17 cellular contexts compared by ENCODE assay signal in genomic region chr9:97593960-97594359, GRCh38. TPM values are rescaled to one million over a fixed set of nuclear protein-coding genes. Genes with fewer than 3 reads are reported as not detected.
DNase-seq lines count a peak whose midpoint lies in the region; ATAC-seq lines count a peak whose summit lies in the region.
"Had no signal": no experiment of that assay in that cellular context is flagged by ENCODE, and none has a peak within 500 bp of the region (broad histone marks: within the 10 kb centered on the region; RNA-seq: fewer than 3 reads in every experiment).

No MANE protein-coding gene starts in this region.

- ATAC-seq in stimulated activated memory B cell treated with anti-CD40 and anti-IgM and Interleukin-4, amounts not matched to agents 10 μg/mL and 1 μg/mL and 100 μg/mL, for 72 hours: no peak

- DNase-seq in DMS79 treated with DMSO at 0.1 percent for 48 hours (lab: John Stamatoyannopoulos, UW) (peak; percentile 23), NCI-H1436 treated with DMSO at 0.1 percent for 48 hours (lab: John Stamatoyannopoulos, UW) (peak; percentile 14), trophoblast cell (no peak), NCI-H774 (lab: John Stamatoyannopoulos, UW) (no peak)
- no peak for DNase-seq in activated effector memory CD4-positive, alpha-beta T cell treated with anti-CD3 and anti-CD28 coated beads, Interleukin-2, amount 50 U/mL, for 16 hours
- DNase-seq in activated naive CD4-positive, alpha-beta T cell treated with anti-CD3 and anti-CD28 coated beads, Interleukin-2, amount 50 U/mL, for 16 hours: no peak
- DNase-seq: activated CD4-positive, alpha-beta memory T cell treated with anti-CD3 and anti-CD28 coated beads, Interleukin-2, amount 10 ng/mL, durations not matched to agents 7 days and 5 days; activated gamma-delta T cell treated with Interleukin-2 at 50 U/mL for 16 hours; CD4-positive, alpha-beta memory T cell; central memory CD4-positive, alpha-beta T cell; glutamatergic neuron; H7; kidney glomerular epithelial cell; stimulated activated CD4-positive, alpha-beta T cell treated with anti-CD3 and anti-CD28 coated beads, Interleukin-4, amount 100 ng/mL, for 4 hours; stimulated activated naive CD4-positive, alpha-beta T cell had no signal

- no peak overlapping the region for H4K12ac ChIP-seq in trophoblast cell (ENCODE audit: low read depth, low read length)

- H3K9ac ChIP-seq in trophoblast cell (ENCODE audit: low read length): no peak overlapping the region

- WGBS in trophoblast cell (ENCODE audit: extremely low coverage, insufficient coverage, insufficient read length): no CpG with 5 or more reads among the region's 4 CpGs

- H3K79me2 ChIP-seq in trophoblast cell (ENCODE audit: control insufficient read depth, insufficient read depth, low read length, poor library complexity): no peaks in the 10 kb centered on the region

- H3K18ac ChIP-seq in trophoblast cell (ENCODE audit: low read length): no peak overlapping the region

- no peak overlapping the region for H3K4me3 Mint-ChIP-seq in stimulated activated memory B cell treated with anti-CD40 and anti-IgM and Interleukin-4, amounts not matched to agents 10 μg/mL and 1 μg/mL and 100 μg/mL, for 72 hours
- H3K4me3 Mint-ChIP-seq: activated CD4-positive, alpha-beta memory T cell treated with anti-CD3 and anti-CD28 coated beads, Interleukin-2, amount 10 ng/mL, durations not matched to agents 7 days and 5 days; CD4-positive, alpha-beta memory T cell had no signal

- no peaks in the 10 kb centered on the region for H3K79me1 ChIP-seq in trophoblast cell (ENCODE audit: low read length)

- H2BK5ac ChIP-seq in trophoblast cell (ENCODE audit: low read depth, low read length, poor library complexity): no peak overlapping the region

- H2AFZ ChIP-seq in trophoblast cell (ENCODE audit: insufficient read depth, low read length, poor library complexity): no peak overlapping the region

- H3K4me1 Mint-ChIP-seq in stimulated activated memory B cell treated with anti-CD40 and anti-IgM and Interleukin-4, amounts not matched to agents 10 μg/mL and 1 μg/mL and 100 μg/mL, for 72 hours: peaks cover 19% of the 10 kb centered on the region

- H3K27ac Mint-ChIP-seq in stimulated activated memory B cell treated with anti-CD40 and anti-IgM and Interleukin-4, amounts not matched to agents 10 μg/mL and 1 μg/mL and 100 μg/mL, for 72 hours: peak overlapping the region; percentile 7
- H3K27ac Mint-ChIP-seq: activated CD4-positive, alpha-beta memory T cell treated with anti-CD3 and anti-CD28 coated beads, Interleukin-2, amount 10 ng/mL, durations not matched to agents 7 days and 5 days; CD4-positive, alpha-beta memory T cell had no signal

- no peak overlapping the region for H2BK120ac ChIP-seq in trophoblast cell (ENCODE audit: insufficient read depth, low read length, poor library complexity)

- no peak overlapping the region for H3K4ac ChIP-seq in trophoblast cell (ENCODE audit: low read depth, low read length)

- no peak overlapping the region for H3K4me3 ChIP-seq in trophoblast cell (ENCODE audit: low read depth, low read length)

- H3K23ac ChIP-seq in trophoblast cell (ENCODE audit: low read length): no peak overlapping the region

- no peaks in the 10 kb centered on the region for H3K9me3 Mint-ChIP-seq in stimulated activated memory B cell treated with anti-CD40 and anti-IgM and Interleukin-4, amounts not matched to agents 10 μg/mL and 1 μg/mL and 100 μg/mL, for 72 hours
- H3K9me3 Mint-ChIP-seq: activated CD4-positive, alpha-beta memory T cell treated with anti-CD3 and anti-CD28 coated beads, Interleukin-2, amount 10 ng/mL, durations not matched to agents 7 days and 5 days; CD4-positive, alpha-beta memory T cell had no signal

- H3K4me2 ChIP-seq in trophoblast cell (ENCODE audit: low read length): no peak overlapping the region

- no peak overlapping the region for H4K91ac ChIP-seq in trophoblast cell (ENCODE audit: low read depth, low read length)

- H3K36me3 ChIP-seq in trophoblast cell (ENCODE audit: control insufficient read depth in 1 of 2, insufficient read depth in 2 of 2, low read length in 2 of 2): no peaks in the 10 kb centered on the region

- H3K14ac ChIP-seq in trophoblast cell (ENCODE audit: low read length): no peak overlapping the region

- no peak overlapping the region for H2BK12ac ChIP-seq in trophoblast cell (ENCODE audit: low read length)

- H3K27ac ChIP-seq in cingulate gyrus (ENCODE audit: low read depth, low read length) (peak overlapping the region; percentile 73), trophoblast cell (ENCODE audit: low read depth, low read length) (no peak overlapping the region)

- no peak overlapping the region for H4K8ac ChIP-seq in trophoblast cell (ENCODE audit: low read depth, low read length)

- H2AK5ac ChIP-seq in trophoblast cell (ENCODE audit: low read length): no peak overlapping the region

- H3K27me3 ChIP-seq in trophoblast cell (ENCODE audit: insufficient read depth, low read length): no peaks in the 10 kb centered on the region

- peaks cover 3% of the 10 kb centered on the region in 2 experiments for H3K4me1 ChIP-seq in trophoblast cell (ENCODE audit: control insufficient read depth in 1 of 2, insufficient read depth in 2 of 2, low read length in 2 of 2)

- peaks cover 8% of the 10 kb centered on the region for H3K27me3 Mint-ChIP-seq in stimulated activated memory B cell treated with anti-CD40 and anti-IgM and Interleukin-4, amounts not matched to agents 10 μg/mL and 1 μg/mL and 100 μg/mL, for 72 hours

- no peaks in the 10 kb centered on the region for H3K9me3 ChIP-seq in trophoblast cell (ENCODE audit: insufficient read depth, low read depth, low read length)

- H3K36me3 Mint-ChIP-seq in stimulated activated memory B cell treated with anti-CD40 and anti-IgM and Interleukin-4, amounts not matched to agents 10 μg/mL and 1 μg/mL and 100 μg/mL, for 72 hours: peaks cover 5% of the 10 kb centered on the region

RNA-seq across cellular contexts. Expression of gene TSTD2, which starts 39.2 kb away (rescaled TPM):
- 12.4 TPM in 2 replicates for polyA plus RNA-seq in trophoblast cell (2013)

RNA-seq across cellular contexts. Expression of gene NCBP1, which starts 39.7 kb away (rescaled TPM):
- polyA plus RNA-seq in trophoblast cell (2013): 25.6 and 27.9 TPM in 2 replicates

Comparison
In these comparisons a context has a peak if more than half of its experiments do, and no peak if none do; other contexts are left out.
1. DNase-seq: peak in DMS79 treated with DMSO at 0.1 percent for 48 hours (single experiment) and NCI-H1436 treated with DMSO at 0.1 percent for 48 hours (single experiment); none in activated effector memory CD4-positive, alpha-beta T cell treated with anti-CD3 and anti-CD28 coated beads, Interleukin-2, amount 50 U/mL, for 16 hours (single experiment), trophoblast cell (0 of 2), activated naive CD4-positive, alpha-beta T cell treated with anti-CD3 and anti-CD28 coated beads, Interleukin-2, amount 50 U/mL, for 16 hours (single experiment) and NCI-H774 (single experiment).